13 cellular contexts compared by ENCODE assay signal in the genomic region with DNA sequence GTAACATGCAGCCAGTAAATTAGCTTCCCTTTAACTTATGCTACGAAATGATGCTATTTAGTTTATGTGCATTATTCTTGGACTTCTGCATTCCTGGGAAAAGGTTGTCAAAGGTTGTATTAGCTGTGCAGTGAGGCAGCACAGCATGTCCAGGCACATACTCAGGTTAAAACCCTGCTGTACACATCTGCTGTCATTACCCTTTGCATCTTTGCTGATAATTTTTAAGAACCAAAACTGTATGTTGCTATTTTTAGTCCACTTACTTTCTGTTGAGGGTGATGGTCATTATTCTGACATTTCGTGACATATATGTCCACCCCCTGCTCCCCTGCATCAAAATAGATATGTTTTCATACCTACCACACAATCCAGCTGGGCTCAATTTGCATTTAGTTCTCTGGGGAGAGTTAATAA.
DNase-seq lines count a peak whose midpoint lies in the region; ATAC-seq, FAIRE-seq and TF ChIP-seq lines count a peak whose summit lies in the region.
"Had no signal": no experiment of that assay in that cellular context is flagged by ENCODE, and none has a peak within 500 bp of the region (broad histone marks: within the 10 kb centered on the region; RNA-seq: fewer than 3 reads in every experiment).

No MANE protein-coding gene starts in this region.

- H3K4me1 Mint-ChIP-seq in endothelial cell (ENCODE audit: unreplicated experiment), result peaks cover 6% of the 10 kb centered on the region

- no peak overlapping the region for H3K4me3 Mint-ChIP-seq in endothelial cell (ENCODE audit: unreplicated experiment)
- H3K4me3 Mint-ChIP-seq: activated CD4-positive, alpha-beta T cell treated with anti-CD3 and anti-CD28 coated beads, Interleukin-2, amount 10 ng/mL, durations not matched to agents 24 days and 14 days; CD4-positive, alpha-beta memory T cell had no signal

- peak; percentile 80 for ATAC-seq in GM21381 (IDR thresholded peaks at IDR 0.05; ENCODE audit: unreplicated experiment)
- peak; percentile 87 for ATAC-seq in HG03064 (IDR thresholded peaks at IDR 0.05; ENCODE audit: low read depth, unreplicated experiment)
- ATAC-seq in stimulated activated naive CD8-positive, alpha-beta T cell treated with anti-CD3 and anti-CD28 coated beads, Interleukin-15, Interleukin-2, amounts not matched to agents 100 U/mL and 50 U/mL, for 24 hours, result no peak
- ATAC-seq: left lobe of liver had no signal

- CTCF ChIA-PET in RWPE1 (lab: Yijun Ruan, JAX), result interaction anchor here (0.6 kb wide), 1 partner anchor 9 kb away, joined by 3 read pairs; no protein-coding TSS in a partner anchor

- H3K27me3 Mint-ChIP-seq in endothelial cell (ENCODE audit: unreplicated experiment), result no peaks in the 10 kb centered on the region

- TF ChIP-seq CTCF in RWPE1 (conservative IDR thresholded peaks at IDR 0.05; ENCODE audit: low read depth), result no peak
- no peak for TF ChIP-seq CTCF in endothelial cell (IDR thresholded peaks at IDR 0.05; ENCODE audit: unreplicated experiment)

- peak; percentile 35 for DNase-seq in GM18507 (ENCODE audit: extremely low spot score, insufficient read length, low read depth)
- DNase-seq in RWPE1 (ENCODE audit: low spot score), result peak; percentile 8
- DNase-seq in endothelial cell (ENCODE audit: low spot score), result no peak
- DNase-seq in stimulated activated naive CD8-positive, alpha-beta T cell treated with anti-CD3 and anti-CD28 coated beads, Interleukin-15, Interleukin-2, amounts not matched to agents 100 U/mL and 50 U/mL, for 24 hours, result no peak
- no peak for DNase-seq in stimulated activated CD8-positive, alpha-beta memory T cell treated with anti-CD3 and anti-CD28 coated beads, Interleukin-4, amount 100 ng/mL, for 48 hours
- DNase-seq in T-helper 2 cell, result no peak
- DNase-seq: activated CD4-positive, alpha-beta T cell treated with anti-CD3 and anti-CD28 coated beads, Interleukin-2, amount 10 ng/mL, durations not matched to agents 24 days and 14 days; adrenal gland; CD4-positive, alpha-beta memory T cell had no signal

- no peaks in the 10 kb centered on the region for H3K9me3 Mint-ChIP-seq in endothelial cell (ENCODE audit: unreplicated experiment)

- no peak overlapping the region for H3K27ac Mint-ChIP-seq in endothelial cell (ENCODE audit: unreplicated experiment)
- H3K27ac Mint-ChIP-seq: activated CD4-positive, alpha-beta T cell treated with anti-CD3 and anti-CD28 coated beads, Interleukin-2, amount 10 ng/mL, durations not matched to agents 24 days and 14 days; CD4-positive, alpha-beta memory T cell had no signal

- peak; percentile 95 for FAIRE-seq in GM18507 (lab: Jason Lieb, UNC)
- FAIRE-seq: RCC 7860 had no signal

- no peaks in the 10 kb centered on the region for H3K36me3 Mint-ChIP-seq in endothelial cell (ENCODE audit: low read depth, unreplicated experiment)
- H3K36me3 Mint-ChIP-seq: CD4-positive, alpha-beta memory T cell had no signal

- no peak overlapping the region for H3K27ac ChIP-seq in RWPE1
- H3K27ac ChIP-seq: adrenal gland had no signal

- POLR2A ChIA-PET in RWPE1 (lab: Yijun Ruan, JAX; ENCODE audit: low non-redundant PET), result no interaction called here

Comparison
In these comparisons a context has a peak if more than half of its experiments do, and no peak if none do; other contexts are left out.
1. DNase-seq: peak in GM18507 (single experiment) and RWPE1 (single experiment); none in endothelial cell (single experiment), stimulated activated naive CD8-positive, alpha-beta T cell treated with anti-CD3 and anti-CD28 coated beads, Interleukin-15, Interleukin-2, amounts not matched to agents 100 U/mL and 50 U/mL, for 24 hours (single experiment), stimulated activated CD8-positive, alpha-beta memory T cell treated with anti-CD3 and anti-CD28 coated beads, Interleukin-4, amount 100 ng/mL, for 48 hours (single experiment) and T-helper 2 cell (0 of 5).